8 cellular contexts compared by ENCODE assay signal in genomic region chr19:7943444-7944176, GRCh38. TPM values are rescaled to one million over a fixed set of nuclear protein-coding genes. Genes with fewer than 3 reads are reported as not detected.
DNase-seq lines count a peak whose midpoint lies in the region; ATAC-seq lines count a peak whose summit lies in the region.

Gene TIMM44 (minus strand): TSS chr19:7943666. CDS start chr19:7943651, 15 bp downstream.

- H3K9me3 ChIP-seq in NT2/D1 (ENCODE audit: insufficient read depth, low read length): no peaks in the 10 kb centered on the region
- H3K9me3 ChIP-seq in endocrine pancreas (ENCODE audit: control insufficient read depth, low read length): no peaks in the 10 kb centered on the region
- H3K9me3 ChIP-seq in mesenchymal stem cell (ENCODE audit: control insufficient read depth, low read length): no peaks in the 10 kb centered on the region

- H3K27me3 ChIP-seq in NT2/D1 (ENCODE audit: insufficient read depth, insufficient read length): no peaks in the 10 kb centered on the region
- no peaks in the 10 kb centered on the region for H3K27me3 ChIP-seq in endocrine pancreas (ENCODE audit: control insufficient read depth, insufficient read depth, low read length)
- no peaks in the 10 kb centered on the region for H3K27me3 ChIP-seq in mesenchymal stem cell (ENCODE audit: control insufficient read depth in 1 of 2, insufficient read depth in 1 of 2, low read length in 2 of 2)

- H3K4me2 ChIP-seq in mesenchymal stem cell (ENCODE audit: low read length, poor library complexity, severe bottlenecking): peak within 1 kb of the TSS; percentile 100

- peak within 1 kb of the TSS; percentile 88 to 99 for H3K18ac ChIP-seq in mesenchymal stem cell (ENCODE audit: low read depth in 1 of 2, low read length in 2 of 2)

- H3K79me1 ChIP-seq in mesenchymal stem cell (replicated peaks; ENCODE audit: low read length, poor library complexity, severe bottlenecking): peaks cover 30% of the 10 kb centered on the region

- H2BK5ac ChIP-seq in mesenchymal stem cell (ENCODE audit: low read depth, low read length, poor library complexity, severe bottlenecking): peak within 1 kb of the TSS; percentile 46

- peak within 1 kb of the TSS; percentile 63 to 94 for H3K14ac ChIP-seq in mesenchymal stem cell (ENCODE audit: low read length in 2 of 2)

- H2BK15ac ChIP-seq in mesenchymal stem cell (ENCODE audit: low read depth, poor library complexity, severe bottlenecking): peak within 1 kb of the TSS; percentile 45

- peak within 1 kb of the TSS in 1 of 2 experiments; percentile 14 for H3K23ac ChIP-seq in mesenchymal stem cell (ENCODE audit: low read length in 2 of 2)

- H3K4me1 ChIP-seq in NT2/D1 (ENCODE audit: insufficient read depth, insufficient read length) (peaks cover 11% of the 10 kb centered on the region), endocrine pancreas (ENCODE audit: control insufficient read depth, insufficient read depth, low read length) (no peaks in the 10 kb centered on the region), mesenchymal stem cell (ENCODE audit: control insufficient read depth, insufficient read depth, low read depth, low read length) (peaks cover 10% of the 10 kb centered on the region)

- H4K91ac ChIP-seq in mesenchymal stem cell (ENCODE audit: low read length): peak within 1 kb of the TSS; percentile 80

- peak; percentile 97 for ATAC-seq in GM21381 (IDR thresholded peaks at IDR 0.05; ENCODE audit: unreplicated experiment)
- peak; percentile 99 for ATAC-seq in activated CD8-positive, alpha-beta memory T cell treated with anti-CD3 and anti-CD28 coated beads, Interleukin-2, amount 10 ng/mL, durations not matched to agents 7 days and 5 days

- H3K4ac ChIP-seq in mesenchymal stem cell (ENCODE audit: low read depth in 1 of 2, low read length in 2 of 2): peak within 1 kb of the TSS; percentile 84

- DNase-seq in COR-L47 (lab: John Stamatoyannopoulos, UW) (peak; percentile 99), HUDEP-2 (lab: John Stamatoyannopoulos, UW; ENCODE audit: unreplicated experiment in 76 of 76) (peak; percentile 80 to 100 (median 100)), NT2/D1 (ENCODE audit: low read depth, low spot score) (peak; percentile 98), mesenchymal stem cell (peak; percentile 100)
- peak; percentile 100 for DNase-seq in activated CD8-positive, alpha-beta memory T cell treated with anti-CD3 and anti-CD28 coated beads, Interleukin-2, amount 10 ng/mL, durations not matched to agents 7 days and 5 days
- DNase-seq in stimulated activated CD8-positive, alpha-beta memory T cell treated with anti-CD3 and anti-CD28 coated beads, Interleukin-12 subunit alpha, Interleukin-12 subunit beta, amount 100 ng/mL, for 4 hours (ENCODE audit: low read depth): peak; percentile 96

- peaks cover 33% of the 10 kb centered on the region for H3K4me1 Mint-ChIP-seq in activated CD8-positive, alpha-beta memory T cell treated with anti-CD3 and anti-CD28 coated beads, Interleukin-2, amount 10 ng/mL, durations not matched to agents 7 days and 5 days

- 1% methylated on average over 56 of the region's 56 CpGs for WGBS in mesenchymal stem cell

- H2AFZ ChIP-seq in mesenchymal stem cell (ENCODE audit: low read depth, low read length): peak within 1 kb of the TSS; percentile 85

- CTCF ChIA-PET in activated CD8-positive, alpha-beta memory T cell treated with anti-CD3 and anti-CD28 coated beads, Interleukin-2, amount 10 ng/mL, durations not matched to agents 7 days and 5 days (lab: Charles Lee): interaction anchor here (0.6 to 5.7 kb wide), 33 partner anchors 8 to 478 kb away, joined by 3 to 75 read pairs (median 5); partner anchors contain the start of genes CTXN1, ELAVL1, MAP2K7 and PET100

- H2BK120ac ChIP-seq in mesenchymal stem cell (ENCODE audit: low read depth, low read length): peak within 1 kb of the TSS; percentile 55

- no peaks in the 10 kb centered on the region for H3K9me3 Mint-ChIP-seq in activated CD8-positive, alpha-beta memory T cell treated with anti-CD3 and anti-CD28 coated beads, Interleukin-2, amount 10 ng/mL, durations not matched to agents 7 days and 5 days (ENCODE audit: low read depth)

- H3K36me3 ChIP-seq in NT2/D1 (ENCODE audit: insufficient read depth, insufficient read length, low read length) (peaks cover 41% of the 10 kb centered on the region), endocrine pancreas (ENCODE audit: control insufficient read depth, insufficient read depth, low read length) (no peaks in the 10 kb centered on the region), mesenchymal stem cell (ENCODE audit: control insufficient read depth in 1 of 2, insufficient read depth in 2 of 2, low read depth in 1 of 2, low read length in 2 of 2) (peaks cover 15 to 18% of the 10 kb centered on the region in 2 experiments)

- peak within 1 kb of the TSS; percentile 60 for H2AK5ac ChIP-seq in mesenchymal stem cell (ENCODE audit: low read length, severe bottlenecking)

- peaks cover 13% of the 10 kb centered on the region for H3K36me3 Mint-ChIP-seq in activated CD8-positive, alpha-beta memory T cell treated with anti-CD3 and anti-CD28 coated beads, Interleukin-2, amount 10 ng/mL, durations not matched to agents 7 days and 5 days

- H3K4me3 ChIP-seq in NT2/D1 (ENCODE audit: insufficient read length, low read depth): peak within 1 kb of the TSS; percentile 95
- peak within 1 kb of the TSS; percentile 69 for H3K4me3 ChIP-seq in endocrine pancreas (ENCODE audit: control insufficient read depth, insufficient read depth, low read length)
- H3K4me3 ChIP-seq in mesenchymal stem cell (ENCODE audit: insufficient read depth in 1 of 2, low read depth in 1 of 2, low read length in 2 of 2): peak within 1 kb of the TSS; percentile 92 to 99

- H2BK12ac ChIP-seq in mesenchymal stem cell (ENCODE audit: low read length in 2 of 2): no peak within 1 kb of the TSS

- no peaks in the 10 kb centered on the region for H3K27me3 Mint-ChIP-seq in activated CD8-positive, alpha-beta memory T cell treated with anti-CD3 and anti-CD28 coated beads, Interleukin-2, amount 10 ng/mL, durations not matched to agents 7 days and 5 days

- H3K9ac ChIP-seq in NT2/D1 (ENCODE audit: insufficient read length, low read depth) (peak within 1 kb of the TSS; percentile 98), endocrine pancreas (ENCODE audit: control insufficient read depth, insufficient read depth, low read length) (peak within 1 kb of the TSS; percentile 99), mesenchymal stem cell (ENCODE audit: low read length) (peak within 1 kb of the TSS; percentile 99)

- peak within 1 kb of the TSS; percentile 96 for H4K8ac ChIP-seq in mesenchymal stem cell (ENCODE audit: low read length)

- H3K27ac Mint-ChIP-seq in activated CD8-positive, alpha-beta memory T cell treated with anti-CD3 and anti-CD28 coated beads, Interleukin-2, amount 10 ng/mL, durations not matched to agents 7 days and 5 days: peak within 1 kb of the TSS; percentile 91

- H3K4me3 Mint-ChIP-seq in activated CD8-positive, alpha-beta memory T cell treated with anti-CD3 and anti-CD28 coated beads, Interleukin-2, amount 10 ng/mL, durations not matched to agents 7 days and 5 days: peak within 1 kb of the TSS; percentile 83

- H3K27ac ChIP-seq in mesenchymal stem cell (ENCODE audit: low read length, poor library complexity, severe bottlenecking): peak within 1 kb of the TSS; percentile 82

RNA-seq across cellular contexts. Expression of gene TIMM44, which starts in this region (rescaled TPM):
- 10 to 100 TPM; 63.7 to 76.4 TPM for total RNA-seq in activated CD8-positive, alpha-beta memory T cell treated with anti-CD3 and anti-CD28 coated beads, Interleukin-2, amount 10 ng/mL, durations not matched to agents 7 days and 5 days
- polyA plus RNA-seq in mesenchymal stem cell (2013, experiment 1 of 2): 43.2 TPM
- polyA plus RNA-seq in mesenchymal stem cell (2013, experiment 2 of 2): 41.3 TPM

Comparison
In these comparisons a context has a peak if more than half of its experiments do, and no peak if none do; other contexts are left out.
1. Peak in every context shown above with its lines: DNase-seq, ATAC-seq, H3K4me3 ChIP-seq and H3K27ac ChIP-seq.